Comparison of ENCODE assay signal across 8 cellular contexts in genomic region chr3:72426618-72427397, GRCh38. TPM values are rescaled to one million over a fixed set of nuclear protein-coding genes. Genes with fewer than 3 reads are reported as not detected.
DNase-seq lines count a peak whose midpoint lies in the region; ATAC-seq and TF ChIP-seq lines count a peak whose summit lies in the region.

No MANE protein-coding gene starts in this region.

- H3K4me1 Mint-ChIP-seq in CD8-positive, alpha-beta T cell (ENCODE audit: low read depth): peaks cover 73% of the 10 kb centered on the region
- peaks cover 44% of the 10 kb centered on the region for H3K4me1 Mint-ChIP-seq in activated T-helper 17 cell treated with anti-CD3 and anti-CD28 coated beads, Interleukin-2, amount 50 U/mL, for 72 hours
- peaks cover 9% of the 10 kb centered on the region for H3K4me1 Mint-ChIP-seq in glutamatergic neuron (ENCODE audit: low read depth, unreplicated experiment)

- no peaks in the 10 kb centered on the region for H3K36me3 ChIP-seq in CD8-positive, alpha-beta T cell (ENCODE audit: insufficient read depth, low read length)

- peak overlapping the region; percentile 1 for H3K27ac Mint-ChIP-seq in CD8-positive, alpha-beta T cell
- H3K27ac Mint-ChIP-seq in activated T-helper 17 cell treated with anti-CD3 and anti-CD28 coated beads, Interleukin-2, amount 50 U/mL, for 72 hours: peak overlapping the region; percentile 92
- no peak overlapping the region for H3K27ac Mint-ChIP-seq in glutamatergic neuron (ENCODE audit: unreplicated experiment)

- intact Hi-C loops in CD8-positive, alpha-beta T cell (cut with DNase I, micrococcal nuclease): no loop called here
- intact Hi-C loops in posterior cingulate gyrus (cut with DNase I): no loop called here

- CTCF ChIA-PET in CD8-positive, alpha-beta T cell (lab: Charles Lee): no interaction called here

- H3K4me3 ChIP-seq in CD8-positive, alpha-beta T cell (ENCODE audit: low read depth, low read length): no peak overlapping the region

- H3K4me1 ChIP-seq in CD8-positive, alpha-beta T cell (ENCODE audit: insufficient read depth, low read length): peaks cover 30% of the 10 kb centered on the region

- H3K27me3 Mint-ChIP-seq in CD8-positive, alpha-beta T cell (ENCODE audit: low read depth): no peaks in the 10 kb centered on the region
- no peaks in the 10 kb centered on the region for H3K27me3 Mint-ChIP-seq in activated T-helper 17 cell treated with anti-CD3 and anti-CD28 coated beads, Interleukin-2, amount 50 U/mL, for 72 hours
- H3K27me3 Mint-ChIP-seq in glutamatergic neuron (ENCODE audit: unreplicated experiment): no peaks in the 10 kb centered on the region

- H3K4me3 Mint-ChIP-seq in CD8-positive, alpha-beta T cell: peak overlapping the region; percentile 5
- peak overlapping the region; percentile 64 for H3K4me3 Mint-ChIP-seq in activated T-helper 17 cell treated with anti-CD3 and anti-CD28 coated beads, Interleukin-2, amount 50 U/mL, for 72 hours
- H3K4me3 Mint-ChIP-seq in glutamatergic neuron (ENCODE audit: unreplicated experiment): no peak overlapping the region

- ATAC-seq in CD8-positive, alpha-beta T cell: no peak
- peak; percentile 85 for ATAC-seq in GM19395 (IDR thresholded peaks at IDR 0.05; ENCODE audit: unreplicated experiment)
- ATAC-seq in HG03097 (IDR thresholded peaks at IDR 0.05; ENCODE audit: low FRiP score, unreplicated experiment): peak; percentile 47
- peak; percentile 71 for ATAC-seq in activated T-helper 17 cell treated with anti-CD3 and anti-CD28 coated beads, Interleukin-2, amount 50 U/mL, for 72 hours (replicated peaks)
- ATAC-seq in HG02970 (IDR thresholded peaks at IDR 0.05; ENCODE audit: low FRiP score, unreplicated experiment): no peak

- no peak overlapping the region for H3K27ac ChIP-seq in CD8-positive, alpha-beta T cell (ENCODE audit: low read depth, low read length)

- POLR2A ChIA-PET in CD8-positive, alpha-beta T cell (lab: Charles Lee): interaction anchor here (1.2 kb wide), 1 partner anchor 14 kb away, joined by 3 read pairs; no protein-coding TSS in a partner anchor

- peaks cover 21% of the 10 kb centered on the region for H3K36me3 Mint-ChIP-seq in CD8-positive, alpha-beta T cell
- H3K36me3 Mint-ChIP-seq in activated T-helper 17 cell treated with anti-CD3 and anti-CD28 coated beads, Interleukin-2, amount 50 U/mL, for 72 hours (ENCODE audit: low read depth): peaks cover 62% of the 10 kb centered on the region
- H3K36me3 Mint-ChIP-seq in glutamatergic neuron (ENCODE audit: unreplicated experiment): no peaks in the 10 kb centered on the region

- H3K9me3 ChIP-seq in CD8-positive, alpha-beta T cell (ENCODE audit: low read length): peaks cover 6% of the 10 kb centered on the region

- TF ChIP-seq CTCF in CD8-positive, alpha-beta T cell (IDR thresholded peaks at IDR 0.05): no peak
- no peak for TF ChIP-seq CTCF in glutamatergic neuron (IDR thresholded peaks at IDR 0.05; ENCODE audit: partially characterized antibody, unreplicated experiment)

- H3K27me3 ChIP-seq in CD8-positive, alpha-beta T cell (ENCODE audit: insufficient read depth, low read length): no peaks in the 10 kb centered on the region

- no peak for DNase-seq in CD8-positive, alpha-beta T cell
- no peak for DNase-seq in glutamatergic neuron
- DNase-seq in NCI-H1436 treated with DMSO at 0.1 percent for 48 hours (lab: John Stamatoyannopoulos, UW): no peak
- DNase-seq in posterior cingulate gyrus: no peak

- peaks cover 3% of the 10 kb centered on the region for H3K9me3 Mint-ChIP-seq in CD8-positive, alpha-beta T cell
- no peaks in the 10 kb centered on the region for H3K9me3 Mint-ChIP-seq in activated T-helper 17 cell treated with anti-CD3 and anti-CD28 coated beads, Interleukin-2, amount 50 U/mL, for 72 hours
- H3K9me3 Mint-ChIP-seq in glutamatergic neuron (ENCODE audit: unreplicated experiment): no peaks in the 10 kb centered on the region

RNA-seq across cellular contexts. Expression of gene RYBP, which starts 19.6 kb away (rescaled TPM):
- total RNA-seq in CD8-positive, alpha-beta T cell: 10 to 100 TPM; 17.6 to 18.8 TPM
- total RNA-seq in activated T-helper 17 cell treated with anti-CD3 and anti-CD28 coated beads, Interleukin-2, amount 50 U/mL, for 72 hours: 10 to 100 TPM; 24.1 to 41.3 TPM
- total RNA-seq in glutamatergic neuron (ENCODE audit: unreplicated experiment): 12.2 TPM

Comparison
In these comparisons a context has a peak if more than half of its experiments do, and no peak if none do; other contexts are left out.
1. ATAC-seq: peak in GM19395 (single experiment), HG03097 (single experiment) and activated T-helper 17 cell treated with anti-CD3 and anti-CD28 coated beads, Interleukin-2, amount 50 U/mL, for 72 hours (single experiment); none in CD8-positive, alpha-beta T cell (single experiment) and HG02970 (single experiment).